1 cellular context compared by ENCODE assay signal in genomic region chr1:32960819-32961355, GRCh38.
TF ChIP-seq lines count a peak whose summit lies in the region.

No MANE protein-coding gene starts in this region.

TF ChIP-seq in HEK293, 187 proteins besides CTCF, POLR2A, EP300 and RAD21 (continued from another document):
- TF ChIP-seq, protein P1, sequence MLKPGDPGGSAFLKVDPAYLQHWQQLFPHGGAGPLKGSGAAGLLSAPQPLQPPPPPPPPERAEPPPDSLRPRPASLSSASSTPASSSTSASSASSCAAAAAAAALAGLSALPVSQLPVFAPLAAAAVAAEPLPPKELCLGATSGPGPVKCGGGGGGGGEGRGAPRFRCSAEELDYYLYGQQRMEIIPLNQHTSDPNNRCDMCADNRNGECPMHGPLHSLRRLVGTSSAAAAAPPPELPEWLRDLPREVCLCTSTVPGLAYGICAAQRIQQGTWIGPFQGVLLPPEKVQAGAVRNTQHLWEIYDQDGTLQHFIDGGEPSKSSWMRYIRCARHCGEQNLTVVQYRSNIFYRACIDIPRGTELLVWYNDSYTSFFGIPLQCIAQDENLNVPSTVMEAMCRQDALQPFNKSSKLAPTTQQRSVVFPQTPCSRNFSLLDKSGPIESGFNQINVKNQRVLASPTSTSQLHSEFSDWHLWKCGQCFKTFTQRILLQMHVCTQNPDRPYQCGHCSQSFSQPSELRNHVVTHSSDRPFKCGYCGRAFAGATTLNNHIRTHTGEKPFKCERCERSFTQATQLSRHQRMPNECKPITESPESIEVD (tag by site-specific recombination; IDR thresholded peaks at IDR 0.05) = peak; percentile 52
- TF ChIP-seq WT1 (tag by site-specific recombination; IDR thresholded peaks at IDR 0.05) (peak; percentile 79), ZNF112 (tag by site-specific recombination; IDR thresholded peaks at IDR 0.05) (no peak)
